In genomic region chr11:72112541-72113136, GRCh38 we compare ENCODE assay signal across 8 cellular contexts. TPM values are rescaled to one million over a fixed set of nuclear protein-coding genes. Genes with fewer than 3 reads are reported as not detected.
DNase-seq lines count a peak whose midpoint lies in the region; ATAC-seq and TF ChIP-seq lines count a peak whose summit lies in the region.

TSS of gene ANAPC15 (minus strand) at chr11:72112695. CDS start at chr11:72111276, 1,419 bp downstream.

- no peak for TF ChIP-seq CTCF in nephron progenitor cell (IDR thresholded peaks at IDR 0.05)

- H3K4me1 Mint-ChIP-seq in nephron progenitor cell, result peaks cover 24% of the 10 kb centered on the region
- peaks cover 17% of the 10 kb centered on the region for H3K4me1 Mint-ChIP-seq in stimulated activated naive CD8-positive, alpha-beta T cell treated with anti-CD3 and anti-CD28 coated beads, Interleukin-15, amount 100 ng/mL, for 72 hours

- peaks cover 7% of the 10 kb centered on the region for H3K9me3 Mint-ChIP-seq in nephron progenitor cell
- peaks cover 0 to 6% of the 10 kb centered on the region in 2 donors for H3K9me3 Mint-ChIP-seq in stimulated activated naive CD8-positive, alpha-beta T cell treated with anti-CD3 and anti-CD28 coated beads, Interleukin-15, amount 100 ng/mL, for 72 hours

- H3K27me3 ChIP-seq in H7 (ENCODE audit: control insufficient read depth, insufficient read depth, low read length), result no peaks in the 10 kb centered on the region; the same call in none of the 2 replicates

- DNase-seq in EL (peak; percentile 100), H7 (peak; percentile 90), M059J (ENCODE audit: low read depth) (peak; percentile 100), SHP77 (lab: John Stamatoyannopoulos, UW) (peak; percentile 99 to 100), fibroblast of the conjunctiva (ENCODE audit: low read depth) (peak; percentile 98), nephron progenitor cell (peak; percentile 92)
- peak; percentile 99 for DNase-seq in activated effector memory CD4-positive, alpha-beta T cell treated with anti-CD3 and anti-CD28 coated beads, Interleukin-2, amount 50 U/mL, for 16 hours
- peak; percentile 95 to 98 for DNase-seq in stimulated activated naive CD8-positive, alpha-beta T cell treated with anti-CD3 and anti-CD28 coated beads, Interleukin-15, amount 100 ng/mL, for 72 hours

- peaks cover 6% of the 10 kb centered on the region for H3K36me3 Mint-ChIP-seq in nephron progenitor cell (ENCODE audit: low read depth)

- peak within 1 kb of the TSS; percentile 92 for H3K4me3 Mint-ChIP-seq in nephron progenitor cell
- peak within 1 kb of the TSS; percentile 88 to 96 for H3K4me3 Mint-ChIP-seq in stimulated activated naive CD8-positive, alpha-beta T cell treated with anti-CD3 and anti-CD28 coated beads, Interleukin-15, amount 100 ng/mL, for 72 hours

- peaks cover 15% of the 10 kb centered on the region for H3K27me3 Mint-ChIP-seq in nephron progenitor cell (ENCODE audit: low read depth, poor library complexity)
- no peaks in the 10 kb centered on the region for H3K27me3 Mint-ChIP-seq in stimulated activated naive CD8-positive, alpha-beta T cell treated with anti-CD3 and anti-CD28 coated beads, Interleukin-15, amount 100 ng/mL, for 72 hours

- H3K36me3 ChIP-seq in H7 (replicated peaks; ENCODE audit: control insufficient read depth, insufficient read depth, low read length), result peaks cover 2% of the 10 kb centered on the region

- ATAC-seq in stimulated activated naive CD8-positive, alpha-beta T cell treated with anti-CD3 and anti-CD28 coated beads, Interleukin-15, amount 100 ng/mL, for 72 hours, result peak; percentile 92

- peak within 1 kb of the TSS; percentile 81 for H3K4me3 ChIP-seq in H7 (ENCODE audit: insufficient read depth, low read depth, low read length)

- H3K27ac Mint-ChIP-seq in nephron progenitor cell, result peak within 1 kb of the TSS; percentile 100
- peak within 1 kb of the TSS; percentile 98 to 100 for H3K27ac Mint-ChIP-seq in stimulated activated naive CD8-positive, alpha-beta T cell treated with anti-CD3 and anti-CD28 coated beads, Interleukin-15, amount 100 ng/mL, for 72 hours

RNA-seq across cellular contexts. Expression of gene ANAPC15, which starts in this region (rescaled TPM):
- total RNA-seq in H7 (2014; rRNA removed; shearing (Covaris generic)), result 50.0 and 62.6 TPM in 2 replicates
- total RNA-seq in M059J (2014; rRNA removed; shearing (Covaris generic)), result 36.3 and 40.1 TPM in 2 replicates

Comparison
In these comparisons a context has a peak if more than half of its experiments do, and no peak if none do; other contexts are left out.
1. Peak in every context shown above with its lines: DNase-seq, ATAC-seq and H3K4me3 ChIP-seq.